ENCODE assay signal across 8 cellular contexts in genomic region chr18:72086421-72086820, GRCh38.
DNase-seq lines count a peak whose midpoint lies in the region; ATAC-seq and TF ChIP-seq lines count a peak whose summit lies in the region.

No MANE protein-coding gene starts in this region.

- H2BK5ac ChIP-seq in IMR-90 (ENCODE audit: low read depth, low read length, poor library complexity, severe bottlenecking), result no peak overlapping the region

- H3K14ac ChIP-seq in IMR-90 (replicated peaks; ENCODE audit: low read depth, low read length), result no peak overlapping the region

- no peaks in the 10 kb centered on the region for H3K9me1 ChIP-seq in IMR-90 (ENCODE audit: insufficient read depth, low read length)

- BruUV-seq in IMR-90 (replicated peaks; lab: Mats Ljungman, UMichigan), result no TSS peak

- H3K56ac ChIP-seq in IMR-90 (ENCODE audit: extremely low read depth, insufficient read depth, low read length), result no peak overlapping the region

- H3K9ac ChIP-seq in IMR-90 (ENCODE audit: low read depth, low read length) (no peak overlapping the region), liver (ENCODE audit: low read depth in 1 of 2, low read length in 2 of 2) (no peak overlapping the region)

- no peak overlapping the region for H3K18ac ChIP-seq in IMR-90 (ENCODE audit: low read depth, low read length)

- in situ Hi-C loops in IMR-90 (cut with MboI; ENCODE audit: low sequenced_read_pairs) (no loop called here), gastrocnemius medialis (cut with MboI; ENCODE audit: low sequenced_read_pairs in 4 of 4) (no loop called here)

- no peak overlapping the region for H3K23ac ChIP-seq in IMR-90 (ENCODE audit: low read depth, low read length)

- H2BK20ac ChIP-seq in IMR-90 (ENCODE audit: low read depth, low read length), result no peak overlapping the region

- DNase-seq in DMS153 (lab: John Stamatoyannopoulos, UW) (peak; percentile 41), IMR-90 (no peak), SW480 (ENCODE audit: low spot score) (peak; percentile 31), gastrocnemius medialis (no peak), T-helper 1 cell (no peak)

- H4K91ac ChIP-seq in IMR-90 (ENCODE audit: insufficient read depth, low read depth, low read length), result no peak overlapping the region

- POLR2A ChIA-PET in IMR-90 (lab: Charles Lee; ENCODE audit: unreplicated experiment), result no interaction called here

- H3K36me3 ChIP-seq in IMR-90 (ENCODE audit: control insufficient read depth, insufficient read depth, low read length) (no peaks in the 10 kb centered on the region), liver (ENCODE audit: control insufficient read depth in 4 of 4, insufficient read depth in 3 of 4, low read depth in 1 of 4, low read length in 3 of 4) (no peaks in the 10 kb centered on the region), gastrocnemius medialis (no peaks in the 10 kb centered on the region)

- dilution Hi-C loops in IMR-90 (cut with HindIII; ENCODE audit: low sequenced_read_pairs, unreplicated experiment), result no loop called here

- no peak overlapping the region for H2BK15ac ChIP-seq in IMR-90 (ENCODE audit: low read depth, low read length)

- H3K4me3 ChIP-seq in IMR-90 (ENCODE audit: insufficient read depth, low read depth, low read length), result no peak overlapping the region
- no peak overlapping the region for H3K4me3 ChIP-seq in liver (ENCODE audit: low read depth in 1 of 3, low read length in 3 of 3)
- H3K4me3 ChIP-seq in gastrocnemius medialis, result no peak overlapping the region

- no peaks in the 10 kb centered on the region for H3K27me3 ChIP-seq in IMR-90 (ENCODE audit: control insufficient read depth, insufficient read depth, low read length)
- no peaks in the 10 kb centered on the region for H3K27me3 ChIP-seq in liver (ENCODE audit: control insufficient read depth in 4 of 4, insufficient read depth in 4 of 4, low read length in 3 of 4)
- no peaks in the 10 kb centered on the region for H3K27me3 ChIP-seq in gastrocnemius medialis

- H3K79me1 ChIP-seq in IMR-90 (ENCODE audit: low read depth in 1 of 2, low read length in 2 of 2), result no peaks in the 10 kb centered on the region

- no peak overlapping the region for H3K4me2 ChIP-seq in IMR-90 (ENCODE audit: low read depth, low read length)

- no peak overlapping the region for H4K5ac ChIP-seq in IMR-90 (ENCODE audit: low read depth, low read length)

- H4K20me1 ChIP-seq in IMR-90 (ENCODE audit: insufficient read depth, low read length), result no peaks in the 10 kb centered on the region

- intact Hi-C loops in IMR-90 (cut with micrococcal nuclease), result no loop called here
- intact Hi-C loops in gastrocnemius medialis (cut with DNase I; ENCODE audit: low total_unique reads), result no loop called here

- no peak overlapping the region for H3K4ac ChIP-seq in IMR-90 (ENCODE audit: low read depth, low read length)

- 0% methylated on average over 1 of the region's 4 CpGs; no CpG with 5 or more reads in 1 of the 2 experiments for WGBS in IMR-90 (ENCODE audit: extremely low coverage in 2 of 2, insufficient read length in 1 of 2), 2 experiments
- WGBS in liver, result 9% methylated on average over 4 of the region's 4 CpGs

- H2AK5ac ChIP-seq in IMR-90 (ENCODE audit: low read depth, low read length), result no peak overlapping the region

- no peak overlapping the region for H2AFZ ChIP-seq in IMR-90 (replicated peaks; ENCODE audit: low read length, poor library complexity)

- no peak overlapping the region for H2BK120ac ChIP-seq in IMR-90 (ENCODE audit: low read depth, low read length)

- H3K4me1 ChIP-seq in IMR-90 (ENCODE audit: control insufficient read depth, insufficient read depth, low read length), result no peaks in the 10 kb centered on the region
- H3K4me1 ChIP-seq in liver (ENCODE audit: control insufficient read depth in 4 of 4, insufficient read depth in 4 of 4, low read length in 3 of 4), result no peaks in the 10 kb centered on the region
- H3K4me1 ChIP-seq in gastrocnemius medialis, result no peaks in the 10 kb centered on the region

- ATAC-seq in IMR-90 (ENCODE audit: low read depth), result no peak
- no peak for ATAC-seq in gastrocnemius medialis
- no peak for ATAC-seq in GM18907 (IDR thresholded peaks at IDR 0.05; ENCODE audit: unreplicated experiment)
- ATAC-seq in GM21619 (IDR thresholded peaks at IDR 0.05; ENCODE audit: unreplicated experiment), result no peak

- H3K9me3 ChIP-seq in IMR-90 (ENCODE audit: control insufficient read depth, insufficient read depth, low read length) (peaks cover 3% of the 10 kb centered on the region), liver (ENCODE audit: control insufficient read depth in 4 of 4, low read length in 3 of 4) (no peaks in the 10 kb centered on the region), gastrocnemius medialis (no peaks in the 10 kb centered on the region)

- CTCF ChIA-PET in IMR-90 (lab: Yijun Ruan, JAX), result no interaction called here

- H2AK9ac ChIP-seq in IMR-90 (replicated peaks; ENCODE audit: low read depth, low read length, poor library complexity), result no peak overlapping the region

- H4K8ac ChIP-seq in IMR-90 (ENCODE audit: low read depth in 2 of 2, low read length in 2 of 2), result no peak overlapping the region

- H3K27ac ChIP-seq in IMR-90 (ENCODE audit: insufficient read depth, low read length) (no peak overlapping the region), liver (ENCODE audit: low read depth in 1 of 2, low read length in 2 of 2) (no peak overlapping the region), gastrocnemius medialis (no peak overlapping the region)

- TF ChIP-seq RAD21 in IMR-90 (IDR thresholded peaks at IDR 0.05; ENCODE audit: low read length) (peak; percentile 8; the same call in 1 of the 2 replicates), liver (IDR thresholded peaks at IDR 0.05) (peak; percentile 74 to 76)

- TF ChIP-seq POLR2A in IMR-90 (IDR thresholded peaks at IDR 0.05; ENCODE audit: low read depth, low read length) (no peak), gastrocnemius medialis (IDR thresholded peaks at IDR 0.05) (no peak)

- TF ChIP-seq CTCF in IMR-90 (conservative IDR thresholded peaks at IDR 0.05; ENCODE audit: low read depth, low read length) (no peak), liver (IDR thresholded peaks at IDR 0.05; ENCODE audit: low read depth, low read length, missing input control) (peak; percentile 46), gastrocnemius medialis (IDR thresholded peaks at IDR 0.05 in 4 of 5, conservative IDR thresholded peaks at IDR 0.05 in 1 of 5) (no peak)

TF ChIP-seq in IMR-90, 13 proteins besides CTCF, POLR2A, EP300 and RAD21 (continues in another document):
- TF ChIP-seq RFX5 (IDR thresholded peaks at IDR 0.05; ENCODE audit: low read depth, low read length) (no peak), ELK1 (IDR thresholded peaks at IDR 0.05; ENCODE audit: borderline replicate concordance, low read depth, low read length) (no peak), MXI1 (IDR thresholded peaks at IDR 0.05; ENCODE audit: borderline replicate concordance, low read depth, low read length) (no peak), CEBPB (IDR thresholded peaks at IDR 0.05; ENCODE audit: low read depth, low read length) (no peak), USF2 (IDR thresholded peaks at IDR 0.05; ENCODE audit: low read depth, low read length) (no peak), MAFK (IDR thresholded peaks at IDR 0.05; ENCODE audit: low read depth, low read length) (no peak), BHLHE40 (IDR thresholded peaks at IDR 0.05; ENCODE audit: low read depth, low read length) (no peak), SMC3 (IDR thresholded peaks at IDR 0.05; ENCODE audit: low read depth, low read length) (no peak)

TF ChIP-seq in liver, 16 proteins besides CTCF, POLR2A, EP300 and RAD21:
- TF ChIP-seq ZBTB33 (IDR thresholded peaks at IDR 0.05) (no peak), MAX (IDR thresholded peaks at IDR 0.05) (peak; percentile 27)

Comparison
In these comparisons a context has a peak if more than half of its experiments do, and no peak if none do; other contexts are left out.
1. DNase-seq: peak in DMS153 (single experiment) and SW480 (single experiment); none in IMR-90 (single experiment), gastrocnemius medialis (0 of 2) and T-helper 1 cell (0 of 5).